ENCODE assay signal across 2 cellular contexts in genomic region chr15:33094336-33094735, GRCh38.
A peak's percentile ranks its signal among the peaks of the same experiment; 100 is the strongest.
TF ChIP-seq lines count a peak whose summit lies in the region.

No MANE protein-coding gene starts in this region.

TF ChIP-seq in IMR-90, 13 proteins besides CTCF, POLR2A, EP300 and RAD21:
- TF ChIP-seq MAZ (IDR thresholded peaks at IDR 0.05; ENCODE audit: borderline replicate concordance, low read depth, low read length): no peak
- no peak for TF ChIP-seq NFE2L2 (IDR thresholded peaks at IDR 0.05; ENCODE audit: low read depth, low read length)
- no peak for TF ChIP-seq FOS (IDR thresholded peaks at IDR 0.05; ENCODE audit: low read depth, low read length)
- peak; percentile 64 for TF ChIP-seq CEBPB (IDR thresholded peaks at IDR 0.05; ENCODE audit: low read depth, low read length)
- TF ChIP-seq RFX5 (IDR thresholded peaks at IDR 0.05; ENCODE audit: low read depth, low read length): no peak
- peak; percentile 32; the same call in 1 of the 2 replicates for TF ChIP-seq BHLHE40 (IDR thresholded peaks at IDR 0.05; ENCODE audit: low read depth, low read length)
- TF ChIP-seq MXI1 (IDR thresholded peaks at IDR 0.05; ENCODE audit: borderline replicate concordance, low read depth, low read length): no peak
- TF ChIP-seq SMC3 (IDR thresholded peaks at IDR 0.05; ENCODE audit: low read depth, low read length): no peak
- TF ChIP-seq USF2 (IDR thresholded peaks at IDR 0.05; ENCODE audit: low read depth, low read length): no peak

TF ChIP-seq in GM12891, 5 proteins besides CTCF, POLR2A, EP300 and RAD21:
- TF ChIP-seq PAX5 (IDR thresholded peaks at IDR 0.05; ENCODE audit: insufficient read depth, low read length, severe bottlenecking) (no peak), TAF1 (IDR thresholded peaks at IDR 0.05; ENCODE audit: low read depth, low read length) (no peak), SPI1 (IDR thresholded peaks at IDR 0.05; ENCODE audit: low read depth, low read length) (no peak), POLR2AphosphoS5 (IDR thresholded peaks at IDR 0.05; ENCODE audit: low read depth, low read length) (no peak), POU2F2 (IDR thresholded peaks at IDR 0.05; ENCODE audit: low read depth, low read length) (no peak)
